29 cellular contexts compared by ENCODE assay signal in the genomic region with DNA sequence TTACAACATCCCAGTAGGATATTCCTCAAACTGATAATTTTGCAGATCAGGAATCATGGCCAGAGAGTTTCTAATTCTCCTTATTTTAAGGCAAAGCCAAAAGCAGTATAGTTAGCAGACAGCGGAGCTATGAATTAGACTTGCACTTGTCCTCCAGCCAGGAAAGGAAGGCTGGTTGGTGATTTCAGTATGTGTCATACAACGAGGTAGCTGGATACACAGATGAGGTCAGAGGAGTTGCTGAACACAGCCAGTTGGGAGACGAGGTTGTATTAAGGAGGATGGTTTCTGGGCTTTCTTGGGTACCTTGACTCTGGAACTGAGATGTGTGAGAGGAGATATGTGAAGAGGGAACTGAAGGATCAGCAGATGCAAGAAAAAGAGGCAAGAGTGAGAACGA.
"Had no signal": no experiment of that assay in that cellular context is flagged by ENCODE, and none has a peak within 500 bp of the region (broad histone marks: within the 10 kb centered on the region; RNA-seq: fewer than 3 reads in every experiment).

No MANE protein-coding gene starts in this region.

- H3K4me3 ChIP-seq: pancreas, skin epidermis, tibial artery had no signal

- H3K4me3 Mint-ChIP-seq: activated B cell treated with CpG ODN at 0.5 μM for 24 hours; activated CD4-positive, alpha-beta T cell treated with anti-CD3 and anti-CD28 coated beads for 36 hours; activated naive CD8-positive, alpha-beta T cell treated with anti-CD3 and anti-CD28 coated beads for 36 hours; activated T-cell treated with anti-CD3 and anti-CD28 coated beads, Interleukin-2, amount 50 U/mL, for 4 hours; brain; dendritic cell treated with granulocyte-macrophage colony-stimulating factor and Interleukin-4, amounts not matched to agents 40 ng/mL and 50 ng/mL, for 4 days; immature natural killer cell; mesothelial cell of epicardium; natural killer cell treated with Interleukin-12 subunit alpha and Interleukin-12 subunit beta and Interleukin-15 and Interleukin-18, amount 100 ng/mL, for 72 hours; stimulated activated naive CD8-positive, alpha-beta T cell treated with anti-CD3 and anti-CD28 coated beads, Interleukin-15, Interleukin-2, amounts not matched to agents 100 ng/mL and 50 ng/mL, for 24 hours had no signal

- H3K27ac ChIP-seq: foreskin keratinocyte, neutrophil, pancreas, skin epidermis, tibial artery had no signal

- H3K27me3 Mint-ChIP-seq: activated B cell treated with CpG ODN at 0.5 μM for 24 hours; activated CD4-positive, alpha-beta T cell treated with anti-CD3 and anti-CD28 coated beads for 36 hours; activated naive CD8-positive, alpha-beta T cell treated with anti-CD3 and anti-CD28 coated beads for 36 hours; dendritic cell treated with granulocyte-macrophage colony-stimulating factor and Interleukin-4, amounts not matched to agents 40 ng/mL and 50 ng/mL, for 4 days; natural killer cell treated with Interleukin-12 subunit alpha and Interleukin-12 subunit beta and Interleukin-15 and Interleukin-18, amount 100 ng/mL, for 72 hours had no signal

- H3K4me1 Mint-ChIP-seq: activated B cell treated with CpG ODN at 0.5 μM for 24 hours; activated CD4-positive, alpha-beta T cell treated with anti-CD3 and anti-CD28 coated beads for 36 hours; activated naive CD8-positive, alpha-beta T cell treated with anti-CD3 and anti-CD28 coated beads for 36 hours; brain; immature natural killer cell; mesothelial cell of epicardium had no signal

- H3K36me3 Mint-ChIP-seq: activated naive CD8-positive, alpha-beta T cell treated with anti-CD3 and anti-CD28 coated beads for 36 hours; brain; immature natural killer cell; natural killer cell treated with Interleukin-12 subunit alpha and Interleukin-12 subunit beta and Interleukin-15 and Interleukin-18, amount 100 ng/mL, for 72 hours had no signal

- H3K36me3 ChIP-seq: neutrophil, pancreas, tibial artery had no signal

- H3K9me3 ChIP-seq: neutrophil, pancreas, tibial artery had no signal

- H3K4me1 ChIP-seq: foreskin keratinocyte, pancreas, tibial artery had no signal

- H3K9me3 Mint-ChIP-seq: activated naive CD8-positive, alpha-beta T cell treated with anti-CD3 and anti-CD28 coated beads for 36 hours had no signal

- H3K27ac Mint-ChIP-seq: activated B cell treated with CpG ODN at 0.5 μM for 24 hours; activated CD4-positive, alpha-beta T cell treated with anti-CD3 and anti-CD28 coated beads for 36 hours; activated naive CD8-positive, alpha-beta T cell treated with anti-CD3 and anti-CD28 coated beads for 36 hours; activated T-helper 2 cell treated with anti-CD3 and anti-CD28 coated beads, Interferon-gamma antibody, Interleukin-2, Interleukin-4, amounts not matched to agents 10 μg/mL and 5 μg/mL and 100 μg/mL, durations not matched to agents 14 hours and 24 hours and 36 hours; brain; dendritic cell treated with granulocyte-macrophage colony-stimulating factor and Interleukin-4, amounts not matched to agents 40 ng/mL and 50 ng/mL, for 4 days; immature natural killer cell; mesothelial cell of epicardium; natural killer cell treated with Interleukin-12 subunit alpha and Interleukin-12 subunit beta and Interleukin-15 and Interleukin-18, amount 100 ng/mL, for 72 hours; stimulated activated naive CD8-positive, alpha-beta T cell treated with anti-CD3 and anti-CD28 coated beads, Interleukin-15, Interleukin-2, amounts not matched to agents 100 ng/mL and 50 ng/mL, for 24 hours had no signal

- DNase-seq: activated B cell treated with CpG ODN at 0.5 μM for 24 hours; activated CD4-positive, alpha-beta T cell treated with anti-CD3 and anti-CD28 coated beads for 36 hours; activated CD4-positive, alpha-beta T cell treated with anti-CD3 and anti-CD28 coated beads, Interleukin-2, amount 50 U/mL, for 4 hours; activated CD8-positive, alpha-beta memory T cell treated with anti-CD3 and anti-CD28 coated beads for 24 hours; activated CD8-positive, alpha-beta memory T cell treated with anti-CD3 and anti-CD28 coated beads, Interleukin-2, amount 50 U/mL, for 48 hours; activated naive CD4-positive, alpha-beta T cell treated with Interleukin-2 at 50 U/mL for 16 hours; activated naive CD8-positive, alpha-beta T cell treated with anti-CD3 and anti-CD28 coated beads for 36 hours; activated T-cell treated with anti-CD3 and anti-CD28 coated beads, Interleukin-2, amount 50 U/mL, for 4 hours; amniotic stem cell; caudate nucleus; effector CD4-positive, alpha-beta T cell; erythroblast; foreskin keratinocyte; immature natural killer cell; left ventricle myocardium superior; mammary epithelial cell; pancreas; right cardiac atrium; stimulated activated CD4-positive, alpha-beta T cell treated with anti-CD3 and anti-CD28 coated beads, Interleukin-1b, Interleukin-23, amount 100 ng/mL, for 48 hours; T-helper 9 cell; tibial artery had no signal

- ATAC-seq: activated CD4-positive, alpha-beta T cell treated with anti-CD3 and anti-CD28 coated beads for 36 hours; activated T-cell treated with anti-CD3 and anti-CD28 coated beads, Interleukin-2, amount 50 U/mL, for 4 hours; foreskin keratinocyte; left ventricle myocardium superior; natural killer cell treated with Interleukin-12 subunit alpha and Interleukin-12 subunit beta and Interleukin-15 and Interleukin-18, amount 100 ng/mL, for 72 hours; pancreas; right cardiac atrium had no signal

- H3K27me3 ChIP-seq: foreskin keratinocyte, neutrophil, pancreas, tibial artery had no signal
